ENCODE assay signal across 5 cellular contexts in genomic region chr17:75727391-75727790, GRCh38.
"Had no signal": no experiment of that assay in that cellular context is flagged by ENCODE, and none has a peak within 500 bp of the region (broad histone marks: within the 10 kb centered on the region; RNA-seq: fewer than 3 reads in every experiment).

No MANE protein-coding gene starts in this region.

- H3K4me3 Mint-ChIP-seq: GM23338, H9 had no signal

- H3K4me2 ChIP-seq: GM23338 had no signal

- H3K4me1 Mint-ChIP-seq: GM23338 had no signal

- H3K27ac ChIP-seq: HL-60 had no signal

- ATAC-seq: GM23338 had no signal

- DNase-seq: H9, HCEC 1CT, IMR-90 had no signal

- H3K9me3 Mint-ChIP-seq: GM23338, H9 had no signal

- H3K4me3 ChIP-seq: GM23338 had no signal

- H3K27ac Mint-ChIP-seq: GM23338, H9 had no signal

- H2AFZ ChIP-seq: GM23338 had no signal
